8 cellular contexts compared by ENCODE assay signal in genomic region chr20:49915380-49916145, GRCh38. TPM values are rescaled to one million over a fixed set of nuclear protein-coding genes. Genes with fewer than 3 reads are reported as not detected.
A peak's percentile ranks its signal among the peaks of the same experiment; 100 is the strongest.
DNase-seq lines count a peak whose midpoint lies in the region; ATAC-seq and TF ChIP-seq lines count a peak whose summit lies in the region.

Gene SPATA2, minus strand, starts transcription at chr20:49915529. Its CDS starts 7,039 bp downstream, at chr20:49908490.

- TF ChIP-seq CTCF in AG09319 (IDR thresholded peaks at IDR 0.05; ENCODE audit: low read depth, low read length) (no peak), kidney epithelial cell (IDR thresholded peaks at IDR 0.05; ENCODE audit: insufficient read depth, low read length, poor library complexity, severe bottlenecking) (no peak)

- H3K4me3 ChIP-seq in kidney epithelial cell (ENCODE audit: low read depth, low read length), result peak within 1 kb of the TSS; percentile 93

- H3K27me3 ChIP-seq in kidney epithelial cell (ENCODE audit: control insufficient read depth, insufficient read depth, low read length), result no peaks in the 10 kb centered on the region

- ATAC-seq in GM19025 (IDR thresholded peaks at IDR 0.05; ENCODE audit: low read depth, unreplicated experiment), result peak; percentile 86
- ATAC-seq in HG03280 (IDR thresholded peaks at IDR 0.05; ENCODE audit: unreplicated experiment), result peak; percentile 80

- H3K36me3 ChIP-seq in kidney epithelial cell (ENCODE audit: control insufficient read depth, insufficient read depth, low read length), result no peaks in the 10 kb centered on the region

- peak; percentile 86 for DNase-seq in AG09319 (ENCODE audit: extremely low read depth, low read depth)
- DNase-seq in NCI-H446 treated with DMSO at 0.1 percent for 48 hours (lab: John Stamatoyannopoulos, UW), result peak; percentile 83
- peak; percentile 93 for DNase-seq in activated CD4-positive, CD25-positive, alpha-beta regulatory T cell treated with anti-CD3 and anti-CD28 coated beads, Interleukin-2, amount 50 U/mL, for 72 hours
- DNase-seq in cerebellar cortex (ENCODE audit: low spot score), result peak; percentile 97
- DNase-seq in kidney epithelial cell (ENCODE audit: low read depth), result peak; percentile 75
- peak; percentile 97 for DNase-seq in stimulated activated CD4-positive, alpha-beta T cell treated with anti-CD3 and anti-CD28 coated beads, Interleukin-15, amount 100 ng/mL, for 24 hours

RNA-seq across cellular contexts. Expression of gene SPATA2, which starts in this region (rescaled TPM):
- total RNA-seq in kidney epithelial cell, result 3.9 and 5.1 TPM in 2 replicates

Comparison
In these comparisons a context has a peak if more than half of its experiments do, and no peak if none do; other contexts are left out.
1. Peak in every context shown above with its lines: DNase-seq, ATAC-seq and H3K4me3 ChIP-seq.